In genomic region chr16:89921699-89922476, GRCh38 we compare ENCODE assay signal across 8 cellular contexts. TPM values are rescaled to one million over a fixed set of nuclear protein-coding genes. Genes with fewer than 3 reads are reported as not detected.
DNase-seq lines count a peak whose midpoint lies in the region; ATAC-seq and TF ChIP-seq lines count a peak whose summit lies in the region.

No MANE protein-coding gene starts in this region.

- no peak for DNase-seq in CD4-positive, CD25-positive, alpha-beta regulatory T cell
- DNase-seq in WERI-Rb-1 (peak; percentile 65), fibroblast of peridontal ligament (ENCODE audit: extremely low read depth) (peak; percentile 89), NCI-H1048 (lab: John Stamatoyannopoulos, UW) (no peak)
- DNase-seq in natural killer cell treated with Interleukin-12 subunit alpha and Interleukin-12 subunit beta and Interleukin-15 and Interleukin-18, amount 100 ng/mL, for 72 hours (ENCODE audit: low spot score), result peak; percentile 85

- H3K27ac ChIP-seq in CD4-positive, CD25-positive, alpha-beta regulatory T cell (ENCODE audit: insufficient read depth, low read length, poor library complexity, severe bottlenecking), result no peak overlapping the region
- H3K27ac ChIP-seq in HUES48 (ENCODE audit: low read depth, low read length) (peak overlapping the region; percentile 91), WERI-Rb-1 (peak overlapping the region; percentile 94)

- ATAC-seq in CD4-positive, CD25-positive, alpha-beta regulatory T cell (ENCODE audit: low read depth in 2 of 2), result no peak
- peak; percentile 41 to 60 for ATAC-seq in natural killer cell treated with Interleukin-12 subunit alpha and Interleukin-12 subunit beta and Interleukin-15 and Interleukin-18, amount 100 ng/mL, for 72 hours
- ATAC-seq in GM21529 (IDR thresholded peaks at IDR 0.05; ENCODE audit: unreplicated experiment), result no peak
- ATAC-seq in GM21737 (IDR thresholded peaks at IDR 0.05; ENCODE audit: unreplicated experiment), result no peak

- peaks cover 83% of the 10 kb centered on the region for H3K4me1 ChIP-seq in CD4-positive, CD25-positive, alpha-beta regulatory T cell (ENCODE audit: control insufficient read depth, insufficient read depth, low read length, poor library complexity, severe bottlenecking)
- H3K4me1 ChIP-seq in HUES48 (ENCODE audit: control insufficient read depth, insufficient read depth, low read length), result peaks cover 6% of the 10 kb centered on the region

- H3K27me3 ChIP-seq in CD4-positive, CD25-positive, alpha-beta regulatory T cell (ENCODE audit: control insufficient read depth, insufficient read depth, low read length), result no peaks in the 10 kb centered on the region
- H3K27me3 ChIP-seq in HUES48 (ENCODE audit: control insufficient read depth, insufficient read depth, low read length) (peaks cover 29% of the 10 kb centered on the region), WERI-Rb-1 (ENCODE audit: insufficient read depth, low read depth, severe bottlenecking) (no peaks in the 10 kb centered on the region)

- peaks cover 0 to 64% (median 20%) of the 10 kb centered on the region in 4 donors for H3K4me1 Mint-ChIP-seq in CD4-positive, CD25-positive, alpha-beta regulatory T cell
- H3K4me1 Mint-ChIP-seq in natural killer cell treated with Interleukin-12 subunit alpha and Interleukin-12 subunit beta and Interleukin-15 and Interleukin-18, amount 100 ng/mL, for 72 hours (ENCODE audit: low read depth in 2 of 2), result peaks cover 24% of the 10 kb centered on the region in 2 donors

- no peak overlapping the region for H3K4me3 ChIP-seq in CD4-positive, CD25-positive, alpha-beta regulatory T cell (ENCODE audit: low read depth, low read length)
- H3K4me3 ChIP-seq in HUES48 (ENCODE audit: low read depth, low read length) (peak overlapping the region; percentile 76), WERI-Rb-1 (ENCODE audit: low read depth, low read length) (peak overlapping the region; percentile 77)

- peak overlapping the region; percentile 29; the same call in 1 of the 2 replicates for H3K9ac ChIP-seq in HUES48 (ENCODE audit: low read depth, low read length)

- peaks cover 44% of the 10 kb centered on the region for H3K27me3 Mint-ChIP-seq in CD4-positive, CD25-positive, alpha-beta regulatory T cell
- peaks cover 10 to 13% of the 10 kb centered on the region in 2 donors for H3K27me3 Mint-ChIP-seq in natural killer cell treated with Interleukin-12 subunit alpha and Interleukin-12 subunit beta and Interleukin-15 and Interleukin-18, amount 100 ng/mL, for 72 hours

- H3K9me3 Mint-ChIP-seq in CD4-positive, CD25-positive, alpha-beta regulatory T cell, result no peaks in the 10 kb centered on the region
- H3K9me3 Mint-ChIP-seq in natural killer cell treated with Interleukin-12 subunit alpha and Interleukin-12 subunit beta and Interleukin-15 and Interleukin-18, amount 100 ng/mL, for 72 hours, result no peaks in the 10 kb centered on the region

- peak overlapping the region; percentile 62 to 83 (median 72) for H3K4me3 Mint-ChIP-seq in CD4-positive, CD25-positive, alpha-beta regulatory T cell
- H3K4me3 Mint-ChIP-seq in natural killer cell treated with Interleukin-12 subunit alpha and Interleukin-12 subunit beta and Interleukin-15 and Interleukin-18, amount 100 ng/mL, for 72 hours, result peak overlapping the region; percentile 90

- H3K9me3 ChIP-seq in CD4-positive, CD25-positive, alpha-beta regulatory T cell (ENCODE audit: control insufficient read depth in 2 of 2, low read length in 2 of 2), result no peaks in the 10 kb centered on the region
- H3K9me3 ChIP-seq in HUES48 (ENCODE audit: control insufficient read depth, insufficient read depth, low read length), result no peaks in the 10 kb centered on the region
- H3K9me3 ChIP-seq in WERI-Rb-1 (ENCODE audit: severe bottlenecking), result no peaks in the 10 kb centered on the region

- no peaks in the 10 kb centered on the region for H3K36me3 Mint-ChIP-seq in CD4-positive, CD25-positive, alpha-beta regulatory T cell
- H3K36me3 Mint-ChIP-seq in natural killer cell treated with Interleukin-12 subunit alpha and Interleukin-12 subunit beta and Interleukin-15 and Interleukin-18, amount 100 ng/mL, for 72 hours, result no peaks in the 10 kb centered on the region

- TF ChIP-seq CTCF in WERI-Rb-1 (IDR thresholded peaks at IDR 0.05; ENCODE audit: low read depth, low read length), result no peak

- H3K27ac Mint-ChIP-seq in CD4-positive, CD25-positive, alpha-beta regulatory T cell, result peak overlapping the region in 1 of 3 donors; percentile 29
- peak overlapping the region; percentile 69 to 79 for H3K27ac Mint-ChIP-seq in natural killer cell treated with Interleukin-12 subunit alpha and Interleukin-12 subunit beta and Interleukin-15 and Interleukin-18, amount 100 ng/mL, for 72 hours

- no peaks in the 10 kb centered on the region for H3K36me3 ChIP-seq in CD4-positive, CD25-positive, alpha-beta regulatory T cell (ENCODE audit: control insufficient read depth, insufficient read depth, low read length)
- H3K36me3 ChIP-seq in HUES48 (ENCODE audit: control insufficient read depth, insufficient read depth, low read length) (no peaks in the 10 kb centered on the region), WERI-Rb-1 (no peaks in the 10 kb centered on the region)

RNA-seq across cellular contexts. Expression of gene TUBB3, which starts 1.3 kb away (rescaled TPM):
- total RNA-seq in CD4-positive, CD25-positive, alpha-beta regulatory T cell, result 1.8 TPM
- under 1 TPM in 1 of 4 donors, not detected in 3; 0.22 TPM for polyA plus RNA-seq in CD4-positive, CD25-positive, alpha-beta regulatory T cell
- total RNA-seq in natural killer cell treated with Interleukin-12 subunit alpha and Interleukin-12 subunit beta and Interleukin-15 and Interleukin-18, amount 100 ng/mL, for 72 hours, result 10 to 100 TPM in 1 of 2 donors, 1 to 10 TPM in 1; 9.6 to 10.9 TPM

RNA-seq across cellular contexts. Expression of gene MC1R, which starts 3.2 kb away (rescaled TPM):
- total RNA-seq in CD4-positive, CD25-positive, alpha-beta regulatory T cell, result 14.9 TPM
- polyA plus RNA-seq in CD4-positive, CD25-positive, alpha-beta regulatory T cell, result under 1 TPM in 3 of 4 donors, not detected in 1; 0.08 to 0.38 (median 0.18) TPM
- 10 to 100 TPM in 1 of 2 donors, 1 to 10 TPM in 1; 9.3 to 13.0 TPM for total RNA-seq in natural killer cell treated with Interleukin-12 subunit alpha and Interleukin-12 subunit beta and Interleukin-15 and Interleukin-18, amount 100 ng/mL, for 72 hours

RNA-seq across cellular contexts. Expression of gene DEF8, which starts 26.7 kb away (rescaled TPM):
- 28.9 TPM for total RNA-seq in CD4-positive, CD25-positive, alpha-beta regulatory T cell
- 10 to 100 TPM; 22.7 to 51.6 (median 28.2) TPM for polyA plus RNA-seq in CD4-positive, CD25-positive, alpha-beta regulatory T cell
- total RNA-seq in natural killer cell treated with Interleukin-12 subunit alpha and Interleukin-12 subunit beta and Interleukin-15 and Interleukin-18, amount 100 ng/mL, for 72 hours, result 10 to 100 TPM; 44.2 to 55.5 TPM

RNA-seq across cellular contexts. Expression of gene TCF25, which starts 48.5 kb away (rescaled TPM):
- 431 TPM for total RNA-seq in CD4-positive, CD25-positive, alpha-beta regulatory T cell
- polyA plus RNA-seq in CD4-positive, CD25-positive, alpha-beta regulatory T cell, result 10 to 100 TPM; 75.2 to 99.3 (median 78.3) TPM
- total RNA-seq in natural killer cell treated with Interleukin-12 subunit alpha and Interleukin-12 subunit beta and Interleukin-15 and Interleukin-18, amount 100 ng/mL, for 72 hours, result 100 to 1,000 TPM; 239 to 382 TPM

Comparison
In these comparisons a context has a peak if more than half of its experiments do, and no peak if none do; other contexts are left out.
1. ATAC-seq: peak in natural killer cell treated with Interleukin-12 subunit alpha and Interleukin-12 subunit beta and Interleukin-15 and Interleukin-18, amount 100 ng/mL, for 72 hours (2 of 2); none in CD4-positive, CD25-positive, alpha-beta regulatory T cell (0 of 2), GM21529 (single experiment) and GM21737 (single experiment).
2. DNase-seq: peak in WERI-Rb-1 (single experiment), fibroblast of peridontal ligament (single experiment) and natural killer cell treated with Interleukin-12 subunit alpha and Interleukin-12 subunit beta and Interleukin-15 and Interleukin-18, amount 100 ng/mL, for 72 hours (single experiment); none in CD4-positive, CD25-positive, alpha-beta regulatory T cell (0 of 3) and NCI-H1048 (single experiment).